Comparison of ENCODE assay signal across 1 cellular context in genomic region chr17:19364699-19365498, GRCh38.
TF ChIP-seq lines count a peak whose summit lies in the region.

No MANE protein-coding gene starts in this region.

TF ChIP-seq in HepG2, 621 proteins besides CTCF, POLR2A, EP300 and RAD21 (continued from another document and continues in another):
- TF ChIP-seq PAXIP1 (CRISPR knock-in tag; conservative IDR thresholded peaks at IDR 0.05): peak; percentile 75
- TF ChIP-seq NCOA2 (CRISPR knock-in tag; IDR thresholded peaks at IDR 0.05): no peak
- no peak for TF ChIP-seq ZSCAN30 (CRISPR knock-in tag; IDR thresholded peaks at IDR 0.05)
- no peak for TF ChIP-seq ZFP1 (CRISPR knock-in tag; IDR thresholded peaks at IDR 0.05)
- no peak for TF ChIP-seq ZNF550 (CRISPR knock-in tag; IDR thresholded peaks at IDR 0.05; ENCODE audit: borderline replicate concordance)
- peak; percentile 25; the same call in 1 of the 2 replicates for TF ChIP-seq GMEB1 (CRISPR knock-in tag; IDR thresholded peaks at IDR 0.05; ENCODE audit: borderline replicate concordance)
- no peak for TF ChIP-seq TAF15 (IDR thresholded peaks at IDR 0.05; ENCODE audit: low read depth, low read length, poor library complexity, severe bottlenecking)
- TF ChIP-seq ZBED4 (CRISPR knock-in tag; IDR thresholded peaks at IDR 0.05; ENCODE audit: borderline replicate concordance): no peak
- TF ChIP-seq NFAT5 (CRISPR knock-in tag; IDR thresholded peaks at IDR 0.05): no peak
- no peak for TF ChIP-seq PAF1 (CRISPR knock-in tag; IDR thresholded peaks at IDR 0.05)
- TF ChIP-seq ZNF20 (CRISPR knock-in tag; IDR thresholded peaks at IDR 0.05): no peak
- peak; percentile 47; the same call in 1 of the 2 replicates for TF ChIP-seq KDM5B (CRISPR knock-in tag; IDR thresholded peaks at IDR 0.05; ENCODE audit: borderline replicate concordance)
- no peak for TF ChIP-seq PAWR (CRISPR knock-in tag; IDR thresholded peaks at IDR 0.05; ENCODE audit: borderline replicate concordance)
- no peak for TF ChIP-seq NAIF1 (CRISPR knock-in tag; IDR thresholded peaks at IDR 0.05; ENCODE audit: borderline replicate concordance)
- TF ChIP-seq ZFP90 (CRISPR knock-in tag; IDR thresholded peaks at IDR 0.05; ENCODE audit: borderline replicate concordance): no peak
- TF ChIP-seq MATR3 (CRISPR knock-in tag; IDR thresholded peaks at IDR 0.05): no peak
- no peak for TF ChIP-seq ZBTB44 (CRISPR knock-in tag; IDR thresholded peaks at IDR 0.05)
- peak; percentile 51; the same call in 1 of the 2 replicates for TF ChIP-seq ZFX (CRISPR knock-in tag; IDR thresholded peaks at IDR 0.05; ENCODE audit: low read depth)
- no peak for TF ChIP-seq NFATC3 (CRISPR knock-in tag; IDR thresholded peaks at IDR 0.05)
- peak; percentile 81 for TF ChIP-seq PATZ1 (CRISPR knock-in tag; IDR thresholded peaks at IDR 0.05)
- TF ChIP-seq ZFP91 (CRISPR knock-in tag; IDR thresholded peaks at IDR 0.05; ENCODE audit: borderline replicate concordance): peak; percentile 16; the same call in 1 of the 2 replicates
- TF ChIP-seq ZGPAT (CRISPR knock-in tag; IDR thresholded peaks at IDR 0.05): peak; percentile 44; the same call in 1 of the 2 replicates
- peak; percentile 41; the same call in 1 of the 2 replicates for TF ChIP-seq ZFY (CRISPR knock-in tag; IDR thresholded peaks at IDR 0.05)
- TF ChIP-seq CREB3 (CRISPR knock-in tag; IDR thresholded peaks at IDR 0.05): no peak
- TF ChIP-seq HNRNPH1 (optimal IDR thresholded peaks at IDR 0.05; ENCODE audit: low read depth, low read length): no peak
- no peak for TF ChIP-seq PRPF4 (IDR thresholded peaks at IDR 0.05; ENCODE audit: low read depth, low read length, poor library complexity, severe bottlenecking)
- TF ChIP-seq ZNF766 (CRISPR knock-in tag; IDR thresholded peaks at IDR 0.05; ENCODE audit: borderline replicate concordance): no peak
- TF ChIP-seq EEA1 (CRISPR knock-in tag; IDR thresholded peaks at IDR 0.05; ENCODE audit: borderline replicate concordance): 0 out of 2 replicates have a peak, but pooled peaks have one; percentile 10
- no peak for TF ChIP-seq BHLHE40 (IDR thresholded peaks at IDR 0.05; ENCODE audit: low read length)
- no peak for TF ChIP-seq FLYWCH1 (CRISPR knock-in tag; IDR thresholded peaks at IDR 0.05)
- no peak for TF ChIP-seq BRF2 (CRISPR knock-in tag; IDR thresholded peaks at IDR 0.05)
